Comparison of ENCODE assay signal across 31 cellular contexts in genomic region chr13:46542833-46543232, GRCh38. TPM values are rescaled to one million over a fixed set of nuclear protein-coding genes. Genes with fewer than 3 reads are reported as not detected.
DNase-seq lines count a peak whose midpoint lies in the region; ATAC-seq, FAIRE-seq and TF ChIP-seq lines count a peak whose summit lies in the region.
"Had no signal": no experiment of that assay in that cellular context is flagged by ENCODE, and none has a peak within 500 bp of the region (broad histone marks: within the 10 kb centered on the region; RNA-seq: fewer than 3 reads in every experiment).

No MANE protein-coding gene starts in this region.

- no TSS peak for BruUV-seq in GM12878 (replicated peaks; lab: Mats Ljungman, UMichigan)

- no peaks in the 10 kb centered on the region for H3K36me3 Mint-ChIP-seq in activated CD4-positive, alpha-beta T cell treated with anti-CD3 and anti-CD28 coated beads for 36 hours (ENCODE audit: low read depth)
- H3K36me3 Mint-ChIP-seq: neural progenitor cell; stimulated activated memory B cell treated with anti-CD40 and anti-IgM and Interleukin-4, amounts not matched to agents 10 μg/mL and 1 μg/mL and 100 μg/mL, for 72 hours had no signal

- no peak for TF ChIP-seq POLR2A in GM12878 (IDR thresholded peaks at IDR 0.05; ENCODE audit: low read depth, low read length)
- TF ChIP-seq POLR2A in lower leg skin (IDR thresholded peaks at IDR 0.05): no peak

- peak; percentile 36 for ATAC-seq in activated CD4-positive, alpha-beta T cell treated with anti-CD3 and anti-CD28 coated beads for 36 hours
- ATAC-seq in GM18520 (IDR thresholded peaks at IDR 0.05; ENCODE audit: unreplicated experiment) (peak; percentile 38), HG02798 (IDR thresholded peaks at IDR 0.05; ENCODE audit: poor library complexity, unreplicated experiment) (peak; percentile 52), GM12878 (peak; percentile 82)
- ATAC-seq: body of pancreas; left lung; pancreas; stimulated activated memory B cell treated with anti-CD40 and anti-IgM and Interleukin-4, amounts not matched to agents 10 μg/mL and 1 μg/mL and 100 μg/mL, for 72 hours had no signal

- H3K27ac ChIP-seq in GM12878 (ENCODE audit: control insufficient read depth, insufficient read depth): no peak overlapping the region
- H3K27ac ChIP-seq: body of pancreas, C4-2B, left lung, neural progenitor cell, pancreas, RWPE1, SJSA1, suprapubic skin, VCaP had no signal

- H3K9me3 Mint-ChIP-seq in activated CD4-positive, alpha-beta T cell treated with anti-CD3 and anti-CD28 coated beads for 36 hours (ENCODE audit: low read depth): no peaks in the 10 kb centered on the region
- H3K9me3 Mint-ChIP-seq: dendritic cell treated with granulocyte-macrophage colony-stimulating factor and Interleukin-4, amounts not matched to agents 40 ng/mL and 50 ng/mL, for 4 days; endodermal cell; neural progenitor cell; stimulated activated memory B cell treated with anti-CD40 and anti-IgM and Interleukin-4, amounts not matched to agents 10 μg/mL and 1 μg/mL and 100 μg/mL, for 72 hours had no signal

- in situ Hi-C loops in GM12878 (cut with MboI): no loop called here

- intact Hi-C loops in activated CD4-positive, alpha-beta T cell treated with anti-CD3 and anti-CD28 coated beads for 36 hours (cut with DNase I, micrococcal nuclease): no loop called here
- intact Hi-C loops in GM12878 (cut with micrococcal nuclease; ENCODE audit: unreplicated experiment): no loop called here
- intact Hi-C loops in lower leg skin (cut with DNase I; ENCODE audit: low total_unique reads): no loop called here

- H3K9ac ChIP-seq in GM12878 (ENCODE audit: control insufficient read depth, insufficient read depth, low read length): no peak overlapping the region
- H3K9ac ChIP-seq: neural progenitor cell had no signal

- TF ChIP-seq RAD21 in GM12878 (IDR thresholded peaks at IDR 0.05; ENCODE audit: insufficient read depth, low read depth, low read length): no peak

- TF ChIP-seq EP300 in GM12878 (IDR thresholded peaks at IDR 0.05; ENCODE audit: borderline replicate concordance in 1 of 2, control insufficient read depth in 1 of 2, low read depth in 2 of 2, low read length in 2 of 2): peak; percentile 29 to 44; a peak in 2 of 4 replicates

- CTCF ChIA-PET in activated CD4-positive, alpha-beta T cell treated with anti-CD3 and anti-CD28 coated beads for 36 hours (lab: Charles Lee): interaction anchor here (1.1 to 3.4 kb wide), 2 partner anchors 9 to 12 kb away, joined by 3 to 13 read pairs; no protein-coding TSS in a partner anchor
- CTCF ChIA-PET in GM12878 (lab: Yijun Ruan, JAX): interaction anchor here (0.8 to 2.8 kb wide), 3 partner anchors 9 to 222 kb away, joined by 3 to 16 read pairs (median 4); no protein-coding TSS in a partner anchor

- H3K4me3 ChIP-seq in GM12878 (no peak overlapping the region), lower leg skin (ENCODE audit: low read depth, poor library complexity, severe bottlenecking) (no peak overlapping the region)
- H3K4me3 ChIP-seq: body of pancreas, left lung, neural progenitor cell, pancreas, SJSA1, suprapubic skin had no signal

- TF ChIP-seq CTCF in GM12878 (IDR thresholded peaks at IDR 0.05 in 2 of 3, conservative IDR thresholded peaks at IDR 0.05 in 1 of 3; ENCODE audit: control insufficient read depth in 2 of 3, extremely low read depth in 1 of 3, insufficient read depth in 1 of 3, low read depth in 3 of 3, low read length in 3 of 3) (no peak), lower leg skin (IDR thresholded peaks at IDR 0.05) (no peak)

- POLR2A ChIA-PET in activated CD4-positive, alpha-beta T cell treated with anti-CD3 and anti-CD28 coated beads for 36 hours (lab: Charles Lee): no interaction called here
- POLR2A ChIA-PET in GM12878 (lab: Charles Lee): interaction anchor here (1.6 kb wide), 1 partner anchor 112 kb away, joined by 4 read pairs; no protein-coding TSS in a partner anchor

- no peaks in the 10 kb centered on the region for H3K36me3 ChIP-seq in GM12878 (ENCODE audit: control insufficient read depth in 2 of 2, insufficient read depth in 2 of 2, low read length in 1 of 2)
- H3K36me3 ChIP-seq: left lung, neural progenitor cell, pancreas, SJSA1, suprapubic skin had no signal

- peak overlapping the region; percentile 51 for H3K4me2 ChIP-seq in GM12878 (ENCODE audit: control insufficient read depth, insufficient read depth)
- H3K4me2 ChIP-seq: neural progenitor cell had no signal

- H4K20me1 ChIP-seq in GM12878 (ENCODE audit: control insufficient read depth, insufficient read depth): no peaks in the 10 kb centered on the region

- H3K4me3 Mint-ChIP-seq in activated CD4-positive, alpha-beta T cell treated with anti-CD3 and anti-CD28 coated beads for 36 hours: no peak overlapping the region
- H3K4me3 Mint-ChIP-seq: dendritic cell treated with granulocyte-macrophage colony-stimulating factor and Interleukin-4, amounts not matched to agents 40 ng/mL and 50 ng/mL, for 4 days; endodermal cell; neural progenitor cell; stimulated activated memory B cell treated with anti-CD40 and anti-IgM and Interleukin-4, amounts not matched to agents 10 μg/mL and 1 μg/mL and 100 μg/mL, for 72 hours had no signal

- H3K27me3 Mint-ChIP-seq in activated CD4-positive, alpha-beta T cell treated with anti-CD3 and anti-CD28 coated beads for 36 hours: peaks cover 2% of the 10 kb centered on the region
- H3K27me3 Mint-ChIP-seq: dendritic cell treated with granulocyte-macrophage colony-stimulating factor and Interleukin-4, amounts not matched to agents 40 ng/mL and 50 ng/mL, for 4 days; stimulated activated memory B cell treated with anti-CD40 and anti-IgM and Interleukin-4, amounts not matched to agents 10 μg/mL and 1 μg/mL and 100 μg/mL, for 72 hours had no signal

- SMC1A ChIA-PET in GM12878 (lab: Charles Lee; ENCODE audit: uncharacterized antibody, unreplicated experiment): interaction anchor here (1.2 to 1.9 kb wide), 9 partner anchors 9 to 207 kb away, joined by 3 to 11 read pairs (median 4); no protein-coding TSS in a partner anchor

- no peaks in the 10 kb centered on the region for H3K27me3 ChIP-seq in GM12878 (replicated peaks in 1 of 2; ENCODE audit: control insufficient read depth in 2 of 2, insufficient read depth in 2 of 2, low read length in 1 of 2)
- H3K27me3 ChIP-seq: body of pancreas, left lung, neural progenitor cell, pancreas, SJSA1, suprapubic skin had no signal

- H3K27ac Mint-ChIP-seq in activated CD4-positive, alpha-beta T cell treated with anti-CD3 and anti-CD28 coated beads for 36 hours: no peak overlapping the region
- H3K27ac Mint-ChIP-seq: dendritic cell treated with granulocyte-macrophage colony-stimulating factor and Interleukin-4, amounts not matched to agents 40 ng/mL and 50 ng/mL, for 4 days; endodermal cell; neural progenitor cell; stimulated activated memory B cell treated with anti-CD40 and anti-IgM and Interleukin-4, amounts not matched to agents 10 μg/mL and 1 μg/mL and 100 μg/mL, for 72 hours had no signal

- no peak for DNase-seq in activated CD4-positive, alpha-beta T cell treated with anti-CD3 and anti-CD28 coated beads for 36 hours
- DNase-seq in activated CD4-positive, alpha-beta T cell treated with anti-CD3 and anti-CD28 coated beads, Interleukin-2, amount 50 U/mL, for 48 hours: no peak
- DNase-seq in GM12878 (ENCODE audit: low read depth, low spot score) (peak; percentile 39), lower leg skin (ENCODE audit: low spot score in 2 of 2) (no peak), GM19238 (ENCODE audit: insufficient read length, low spot score) (no peak)
- no peak for DNase-seq in stimulated activated CD4-positive, alpha-beta T cell treated with anti-CD3 and anti-CD28 coated beads, Interleukin-4, amount 100 ng/mL, for 1 hour
- DNase-seq: 8988T; activated CD4-positive, alpha-beta T cell treated with anti-CD3 and anti-CD28 coated beads for 4 hours; activated naive CD4-positive, alpha-beta T cell; body of pancreas; DMS79 treated with DMSO at 0.1 percent for 48 hours; endodermal cell; GF-D8; H7; head of caudate nucleus; islet precursor cell; left lung; mesendoderm; pancreas; stimulated activated CD4-positive, alpha-beta T cell treated with anti-CD3 and anti-CD28 coated beads, Interleukin-15, amount 100 ng/mL, for 24 hours; T1000 had no signal

- H3K4me1 Mint-ChIP-seq in activated CD4-positive, alpha-beta T cell treated with anti-CD3 and anti-CD28 coated beads for 36 hours: peaks cover 3% of the 10 kb centered on the region
- H3K4me1 Mint-ChIP-seq: endodermal cell, neural progenitor cell had no signal

- no peaks in the 10 kb centered on the region for H3K9me3 ChIP-seq in GM12878 (replicated peaks; ENCODE audit: control insufficient read depth, insufficient read depth, low read length)
- H3K9me3 ChIP-seq: body of pancreas, left lung, pancreas, SJSA1, suprapubic skin had no signal

- H2AFZ ChIP-seq in GM12878 (ENCODE audit: control insufficient read depth, low read depth, low read length): peak overlapping the region; percentile 37; the same call in 1 of the 2 replicates
- H2AFZ ChIP-seq: neural progenitor cell had no signal

- H3K4me1 ChIP-seq in GM12878 (ENCODE audit: control insufficient read depth, insufficient read depth, low read length): peaks cover 15% of the 10 kb centered on the region
- H3K4me1 ChIP-seq: body of pancreas, left lung, neural progenitor cell, pancreas, suprapubic skin had no signal

- FAIRE-seq in GM12878 (lab: Jason Lieb, UNC): peak; percentile 71
- FAIRE-seq: pancreas had no signal

- no peaks in the 10 kb centered on the region for H3K79me2 ChIP-seq in GM12878 (ENCODE audit: control insufficient read depth, insufficient read depth, low read length)

- RAD21 ChIA-PET in GM12878 (lab: Charles Lee; ENCODE audit: unreplicated experiment): interaction anchor here (2.2 kb wide), 1 partner anchor 9 kb away, joined by 5 read pairs; no protein-coding TSS in a partner anchor

- WGBS in GM12878 (ENCODE audit: insufficient coverage, insufficient replicate concordance, low lambda C conversion rate, missing lambda C conversion rate): 25% methylated on average over 4 of the region's 4 CpGs
- 92 to 95% methylated on average over 4 of the region's 4 CpGs for WGBS in lower leg skin, 2 donors

RNA-seq across cellular contexts. Expression of gene LRCH1, which starts 10.1 kb away (rescaled TPM):
- total RNA-seq in activated CD4-positive, alpha-beta T cell treated with anti-CD3 and anti-CD28 coated beads for 36 hours: 10 to 100 TPM; 14.8 to 16.4 TPM
- total RNA-seq in GM12878 (2013; cell fraction: nucleolus; rRNA removed): 234 and 245 TPM in 2 replicates
- total RNA-seq in GM12878 (2014; rRNA removed): 13.2 and 13.8 TPM in 2 replicates
- total RNA-seq in GM12878 (2014; rRNA removed; fragmentation: Illumina TruSeq; extraction: Trizol): 16.8 and 17.5 TPM in 2 replicates
- 23.3 and 24.0 TPM in 2 replicates for total RNA-seq in GM12878 (2021)
- 11.3 TPM for polyA plus RNA-seq in GM12878 (2011; ENCODE audit: low read depth)
- 48.9 and 51.6 TPM in 2 replicates for polyA plus RNA-seq in GM12878 (2011; rRNA removed)
- 21.1 and 23.9 TPM in 2 replicates for polyA plus RNA-seq in GM12878 (2011; cell fraction: cytosol; rRNA removed)
- 43.0 and 54.0 TPM in 2 replicates for polyA plus RNA-seq in GM12878 (2011; cell fraction: nucleus; rRNA removed)
- polyA plus RNA-seq in GM12878 (2012): 16.7 and 24.5 TPM in 2 replicates
- 20.0 and 23.4 TPM in 2 replicates for polyA plus RNA-seq in GM12878 (2014; fragmentation: Illumina TruSeq; extraction: Trizol)
- 1 to 10 TPM; 5.3 to 5.4 TPM for polyA plus RNA-seq in GM12878 (2014; fragmentation: Nextera tagmentation; extraction: Ambion mirVana)
- polyA plus RNA-seq in GM12878 (2014; rRNA removed): 13.8 and 15.6 TPM in 2 replicates
- polyA plus RNA-seq in GM12878 (2016; fragmentation: Nextera tagmentation; extraction: Ambion mirVana): 1 to 10 TPM; 7.9 to 9.2 TPM
- 76.0 and 94.2 TPM in 2 replicates for polyA minus RNA-seq in GM12878 (2011; rRNA and poly(A)+ RNA removed)
- polyA minus RNA-seq in GM12878 (2011; cell fraction: cytosol; rRNA and poly(A)+ RNA removed): 19.8 and 21.5 TPM in 2 replicates
- 103 and 119 TPM in 2 replicates for polyA minus RNA-seq in GM12878 (2011; cell fraction: nucleus; rRNA and poly(A)+ RNA removed)
- total RNA-seq in lower leg skin: 10 to 100 TPM; 34.3 to 43.9 (median 40.3) TPM
